Comparison of ENCODE assay signal across 19 cellular contexts in genomic region chr1:165080253-165080896, GRCh38.
A peak's percentile ranks its signal among the peaks of the same experiment; 100 is the strongest.
DNase-seq lines count a peak whose midpoint lies in the region; ATAC-seq and TF ChIP-seq lines count a peak whose summit lies in the region.
"Had no signal": no experiment of that assay in that cellular context is flagged by ENCODE, and none has a peak within 500 bp of the region (broad histone marks: within the 10 kb centered on the region; RNA-seq: fewer than 3 reads in every experiment).

No MANE protein-coding gene starts in this region.

- H3K27ac ChIP-seq in mammary epithelial cell (ENCODE audit: insufficient read depth, low read depth, low read length), result no peak overlapping the region
- H3K27ac ChIP-seq: A549, C4-2B, PC-9 had no signal

- DNase-seq in EL (peak; percentile 7), mammary epithelial cell (peak; percentile 16), foreskin fibroblast (peak; percentile 6 to 39), NCI-H1048 (lab: John Stamatoyannopoulos, UW) (no peak), AG20443 (ENCODE audit: low spot score) (no peak), GOT3 (lab: John Stamatoyannopoulos, UW) (no peak)
- DNase-seq in stimulated activated naive B cell treated with anti-CD40 and anti-IgM and Interleukin-4, amounts not matched to agents 10 μg/mL and 1 μg/mL and 100 μg/mL, for 72 hours, result no peak
- DNase-seq: Caco-2; CD8-positive, alpha-beta T cell; H7; MG63; NCI-H2029 treated with DMSO at 0.1 percent for 48 hours; NCI-H526 treated with DMSO at 0.1 percent for 48 hours; PC-9; Right ventricle myocardium superior had no signal

- no peaks in the 10 kb centered on the region for H3K36me3 ChIP-seq in mammary epithelial cell (ENCODE audit: insufficient read depth, low read length)
- H3K36me3 ChIP-seq: MG63 had no signal

- H3K27me3 ChIP-seq in mammary epithelial cell (ENCODE audit: insufficient read depth, low read length), result no peaks in the 10 kb centered on the region
- H3K27me3 ChIP-seq: MG63 had no signal

- BruUV-seq in mammary epithelial cell (replicated peaks; lab: Mats Ljungman, UMichigan), result no TSS peak

- no peak overlapping the region for H3K4me3 Mint-ChIP-seq in stimulated activated naive B cell treated with anti-CD40 and anti-IgM and Interleukin-4, amounts not matched to agents 10 μg/mL and 1 μg/mL and 100 μg/mL, for 72 hours
- H3K4me3 Mint-ChIP-seq: B cell; CD8-positive, alpha-beta T cell had no signal

- intact Hi-C loops in mammary epithelial cell (cut with micrococcal nuclease), result no loop called here

- peaks cover 0 to 8% of the 10 kb centered on the region in 2 donors for H3K27me3 Mint-ChIP-seq in stimulated activated naive B cell treated with anti-CD40 and anti-IgM and Interleukin-4, amounts not matched to agents 10 μg/mL and 1 μg/mL and 100 μg/mL, for 72 hours

- TF ChIP-seq CTCF in mammary epithelial cell (conservative IDR thresholded peaks at IDR 0.05 in 1 of 2, IDR thresholded peaks at IDR 0.05 in 1 of 2; ENCODE audit: extremely low read depth in 1 of 2, insufficient read depth in 1 of 2, low read depth in 1 of 2, low read length in 2 of 2) (no peak), foreskin fibroblast (IDR thresholded peaks at IDR 0.05; ENCODE audit: low read depth, low read length) (no peak)

- no peak overlapping the region for H3K4me2 ChIP-seq in mammary epithelial cell (ENCODE audit: insufficient read depth, low read depth, low read length)
- H3K4me2 ChIP-seq: A549, PC-9 had no signal

- dilution Hi-C loops in mammary epithelial cell (cut with HindIII; ENCODE audit: low sequenced_read_pairs), result no loop called here

- in situ Hi-C loops in mammary epithelial cell (cut with MboI; ENCODE audit: low sequenced_read_pairs in 2 of 2), result no loop called here

- no peaks in the 10 kb centered on the region for H3K36me3 Mint-ChIP-seq in stimulated activated naive B cell treated with anti-CD40 and anti-IgM and Interleukin-4, amounts not matched to agents 10 μg/mL and 1 μg/mL and 100 μg/mL, for 72 hours
- H3K36me3 Mint-ChIP-seq: CD8-positive, alpha-beta T cell had no signal

- no peaks in the 10 kb centered on the region for H3K4me1 ChIP-seq in mammary epithelial cell (ENCODE audit: insufficient read depth, low read length)
- H3K4me1 ChIP-seq: A549, Caco-2 had no signal

- peaks cover 0 to 4% of the 10 kb centered on the region in 2 donors for H3K9me3 Mint-ChIP-seq in stimulated activated naive B cell treated with anti-CD40 and anti-IgM and Interleukin-4, amounts not matched to agents 10 μg/mL and 1 μg/mL and 100 μg/mL, for 72 hours

- ATAC-seq in stimulated activated naive B cell treated with anti-CD40 and anti-IgM and Interleukin-4, amounts not matched to agents 10 μg/mL and 1 μg/mL and 100 μg/mL, for 72 hours (replicated peaks), result no peak
- ATAC-seq: A549; CD8-positive, alpha-beta T cell; K562 had no signal

- H2AFZ ChIP-seq in mammary epithelial cell (ENCODE audit: low read depth, low read length), result no peak overlapping the region
- H2AFZ ChIP-seq: PC-9 had no signal

- H3K79me2 ChIP-seq in mammary epithelial cell (ENCODE audit: insufficient read depth, low read length), result no peaks in the 10 kb centered on the region

- CTCF ChIA-PET in mammary epithelial cell (lab: Charles Lee; ENCODE audit: low non-redundant PET), result no interaction called here

- H3K9me3 ChIP-seq in mammary epithelial cell (replicated peaks; ENCODE audit: insufficient read depth, low read length), result no peaks in the 10 kb centered on the region
- H3K9me3 ChIP-seq: MG63 had no signal

- H3K4me3 ChIP-seq in mammary epithelial cell (replicated peaks in 1 of 3; ENCODE audit: insufficient read depth in 1 of 3, low read depth in 2 of 3, low read length in 3 of 3), result no peak overlapping the region
- no peak overlapping the region for H3K4me3 ChIP-seq in foreskin fibroblast (ENCODE audit: low read depth in 1 of 2, low read length in 2 of 2)
- H3K4me3 ChIP-seq: A549, K562, MG63, PC-9 had no signal

- no peaks in the 10 kb centered on the region for H4K20me1 ChIP-seq in mammary epithelial cell (ENCODE audit: insufficient read depth, low read length)

- no peak overlapping the region for H3K27ac Mint-ChIP-seq in stimulated activated naive B cell treated with anti-CD40 and anti-IgM and Interleukin-4, amounts not matched to agents 10 μg/mL and 1 μg/mL and 100 μg/mL, for 72 hours
- H3K27ac Mint-ChIP-seq: B cell; CD8-positive, alpha-beta T cell had no signal

- 6% methylated on average over 2 of the region's 4 CpGs for WGBS in mammary epithelial cell (ENCODE audit: low coverage, missing lambda C conversion rate)

- no peak overlapping the region for H3K9ac ChIP-seq in mammary epithelial cell (ENCODE audit: insufficient read depth, low read length)

- no peaks in the 10 kb centered on the region for H3K4me1 Mint-ChIP-seq in stimulated activated naive B cell treated with anti-CD40 and anti-IgM and Interleukin-4, amounts not matched to agents 10 μg/mL and 1 μg/mL and 100 μg/mL, for 72 hours
- H3K4me1 Mint-ChIP-seq: B cell had no signal

Comparison
In these comparisons a context has a peak if more than half of its experiments do, and no peak if none do; other contexts are left out.
1. DNase-seq: peak in EL (single experiment), mammary epithelial cell (single experiment) and foreskin fibroblast (2 of 2); none in NCI-H1048 (single experiment), stimulated activated naive B cell treated with anti-CD40 and anti-IgM and Interleukin-4, amounts not matched to agents 10 μg/mL and 1 μg/mL and 100 μg/mL, for 72 hours (single experiment), AG20443 (single experiment) and GOT3 (single experiment).